ENCODE assay signal across 30 cellular contexts in genomic region chr1:178393370-178393769, GRCh38.
"Had no signal": no experiment of that assay in that cellular context is flagged by ENCODE, and none has a peak within 500 bp of the region (broad histone marks: within the 10 kb centered on the region; RNA-seq: fewer than 3 reads in every experiment).

No MANE protein-coding gene starts in this region.

- H3K9ac ChIP-seq: neural progenitor cell had no signal

- FAIRE-seq: astrocyte had no signal

- H3K36me3 ChIP-seq: lower lobe of right lung, neural progenitor cell, stomach, thyroid gland, upper lobe of left lung, vagina had no signal

- H3K4me2 ChIP-seq: neural progenitor cell had no signal

- DNase-seq: activated CD4-positive, alpha-beta memory T cell treated with anti-CD3 and anti-CD28 coated beads, Interleukin-2, amount 10 ng/mL, durations not matched to agents 7 days and 5 days; activated CD4-positive, alpha-beta T cell treated with anti-CD3 and anti-CD28 coated beads for 1 hour; activated CD4-positive, alpha-beta T cell treated with anti-CD3 and anti-CD28 coated beads, Interleukin-2, amount 10 ng/mL, durations not matched to agents 7 days and 5 days; activated CD8-positive, alpha-beta memory T cell treated with anti-CD3 and anti-CD28 coated beads, Interleukin-2, amount 50 U/mL, for 48 hours; activated gamma-delta T cell treated with Interleukin-2 at 50 U/mL for 16 hours; activated naive CD4-positive, alpha-beta T cell treated with anti-CD3 and anti-CD28 coated beads, Interleukin-2, amount 50 U/mL, for 16 hours; activated T-cell treated with anti-CD3 and anti-CD28 coated beads, Interleukin-2, amount 50 U/mL, for 4 hours; amniotic stem cell; caudate nucleus; foreskin fibroblast; heart left ventricle; hypothalamus; immature natural killer cell; kidney; lower lobe of right lung; mesenchymal stem cell; natural killer cell; occipital lobe; right cardiac atrium; stimulated activated CD4-positive, alpha-beta T cell treated with anti-CD3 and anti-CD28 coated beads, Interleukin-15, amount 100 ng/mL, for 24 hours; stimulated activated CD4-positive, alpha-beta T cell treated with anti-CD3 and anti-CD28 coated beads, Interleukin-2, amount 100 ng/mL, for 24 hours; stimulated activated naive B cell treated with anti-CD40 and anti-IgM and Interleukin-4, amounts not matched to agents 10 μg/mL and 1 μg/mL and 100 μg/mL, for 72 hours; stomach; thyroid gland; upper lobe of left lung had no signal

- H3K4me1 ChIP-seq: thyroid gland had no signal

- H3K9me3 ChIP-seq: heart left ventricle, lower lobe of right lung, stomach, thyroid gland, upper lobe of left lung, vagina had no signal

- H3K27me3 ChIP-seq: heart left ventricle, neural progenitor cell, stomach, thyroid gland, upper lobe of left lung, vagina had no signal

- H3K4me3 ChIP-seq: heart left ventricle, lower lobe of right lung, neural progenitor cell, stomach, thyroid gland, upper lobe of left lung, vagina had no signal

- ATAC-seq: activated T-cell treated with anti-CD3 and anti-CD28 coated beads, Interleukin-2, amount 50 U/mL, for 4 hours; activated T-helper 17 cell treated with anti-CD3 and anti-CD28 coated beads, Interleukin-2, amount 50 U/mL, for 72 hours; esophagus mucosa; heart left ventricle; lower lobe of right lung; right cardiac atrium; stimulated activated naive B cell treated with anti-CD40 and anti-IgM and Interleukin-4, amounts not matched to agents 10 μg/mL and 1 μg/mL and 100 μg/mL, for 72 hours had no signal

- H3K27ac ChIP-seq: heart left ventricle, lower lobe of right lung, neural progenitor cell, stomach, thyroid gland, upper lobe of left lung, vagina had no signal

- H2AFZ ChIP-seq: neural progenitor cell had no signal
